8 cellular contexts compared by ENCODE assay signal in genomic region chr19:796692-797527, GRCh38. TPM values are rescaled to one million over a fixed set of nuclear protein-coding genes. Genes with fewer than 3 reads are reported as not detected.
DNase-seq lines count a peak whose midpoint lies in the region; ATAC-seq, FAIRE-seq and TF ChIP-seq lines count a peak whose summit lies in the region.

TSS of gene PTBP1 (plus strand) at chr19:797452. CDS start at chr19:797498, 46 bp downstream.

- H3K27me3 ChIP-seq in AG04450 (ENCODE audit: control insufficient read depth, insufficient read depth, low read length) (no peaks in the 10 kb centered on the region), small intestine (ENCODE audit: control insufficient read depth in 2 of 2, insufficient read depth in 2 of 2, low read length in 2 of 2) (no peaks in the 10 kb centered on the region)

- peaks cover 38% of the 10 kb centered on the region for H3K4me1 Mint-ChIP-seq in WTC11

- 0 to 1% (median 0%) methylated on average over 44 to 83 of the region's 83 CpGs for WGBS in small intestine, 3 donors

- TF ChIP-seq CTCF in AG04450 (IDR thresholded peaks at IDR 0.05; ENCODE audit: low read depth, low read length) (no peak), WTC11 (IDR thresholded peaks at IDR 0.05) (no peak), cardiac fibroblast (IDR thresholded peaks at IDR 0.05; ENCODE audit: low read depth, low read length) (no peak)

- H3K9me3 Mint-ChIP-seq in WTC11 = no peaks in the 10 kb centered on the region

- H3K27ac ChIP-seq in AG04450 (ENCODE audit: low read depth, low read length) (peak within 1 kb of the TSS; percentile 70), small intestine (ENCODE audit: low read depth in 1 of 2, low read length in 1 of 2) (peak within 1 kb of the TSS; percentile 91 to 95)

- H3K36me3 ChIP-seq in small intestine (ENCODE audit: control insufficient read depth in 2 of 2, insufficient read depth in 2 of 2, low read length in 2 of 2) = peaks cover 0 to 2% of the 10 kb centered on the region in 2 donors

- no peaks in the 10 kb centered on the region for H3K27me3 Mint-ChIP-seq in WTC11 (ENCODE audit: low read depth)

- H3K4me3 Mint-ChIP-seq in WTC11 = peak within 1 kb of the TSS; percentile 87

- H3K36me3 Mint-ChIP-seq in WTC11 = peaks cover 23% of the 10 kb centered on the region

- H3K4me3 ChIP-seq in AG04450 (ENCODE audit: low read depth, low read length) (peak within 1 kb of the TSS; percentile 90), cardiac fibroblast (replicated peaks in 1 of 2; ENCODE audit: low read depth in 2 of 2, low read length in 2 of 2) (peak within 1 kb of the TSS; percentile 85 to 94), small intestine (ENCODE audit: low read depth in 1 of 2, low read length in 2 of 2) (peak within 1 kb of the TSS; percentile 92 to 98)

- POLR2A ChIA-PET in AG04450 (lab: Yijun Ruan, JAX) = interaction anchor here (0.6 to 2.3 kb wide), 6 partner anchors 13 to 187 kb away, joined by 3 to 11 read pairs (median 4); partner anchors contain the start of gene WDR18
- POLR2A ChIA-PET in WTC11 (lab: Charles Lee) = interaction anchor here (1.4 kb wide), 1 partner anchor 13 kb away, joined by 5 read pairs; no protein-coding TSS in a partner anchor

- H3K9me3 ChIP-seq in AG04450 (ENCODE audit: control insufficient read depth, insufficient read depth, low read length) = no peaks in the 10 kb centered on the region; the same call in 1 of the 2 replicates
- H3K9me3 ChIP-seq in small intestine (ENCODE audit: control insufficient read depth, low read depth) = no peaks in the 10 kb centered on the region

- DNase-seq in AG04450 (ENCODE audit: low read depth, low spot score) (peak; percentile 100), NCI-H226 (peak; percentile 99), WTC11 (ENCODE audit: low spot score) (peak; percentile 100), cardiac fibroblast (ENCODE audit: low read depth in 2 of 2) (peak; percentile 100), iPS-NIHi11 (ENCODE audit: low spot score) (peak; percentile 95), small intestine (peak; percentile 100)

- FAIRE-seq in small intestine (lab: Jason Lieb, UNC) = peak; percentile 70

- CTCF ChIA-PET in AG04450 (lab: Charles Lee) (no interaction called here), WTC11 (lab: Charles Lee) (interaction anchor here (1.0 to 1.1 kb wide), 2 partner anchors 26 to 55 kb away, joined by 3 read pairs; no protein-coding TSS in a partner anchor)

- H3K4me1 ChIP-seq in small intestine (ENCODE audit: control insufficient read depth in 2 of 2, insufficient read depth in 1 of 2, low read depth in 1 of 2, low read length in 1 of 2) = peaks cover 8 to 10% of the 10 kb centered on the region in 2 donors

- ATAC-seq in GM18909 (IDR thresholded peaks at IDR 0.05; ENCODE audit: poor library complexity, unreplicated experiment) = peak; percentile 81
- ATAC-seq in HG03175 (IDR thresholded peaks at IDR 0.05; ENCODE audit: unreplicated experiment) = peak; percentile 82
- ATAC-seq in WTC11 = peak; percentile 83

- H3K27ac Mint-ChIP-seq in WTC11 = peak within 1 kb of the TSS; percentile 95

TF ChIP-seq in WTC11, 78 proteins besides CTCF, POLR2A, EP300 and RAD21 (continues in another document):
- TF ChIP-seq CBFB (CRISPR knock-in tag; IDR thresholded peaks at IDR 0.05; ENCODE audit: low read depth) (no peak), ATF3 (CRISPR knock-in tag; conservative IDR thresholded peaks at IDR 0.05) (no peak), GRHL2 (CRISPR knock-in tag; IDR thresholded peaks at IDR 0.05; ENCODE audit: insufficient replicate concordance, severe bottlenecking) (no peak), MLX (CRISPR knock-in tag; IDR thresholded peaks at IDR 0.05) (no peak), ZSCAN18 (CRISPR knock-in tag; IDR thresholded peaks at IDR 0.05) (no peak), JAZF1 (CRISPR knock-in tag; IDR thresholded peaks at IDR 0.05) (no peak), ZNF317 (CRISPR knock-in tag; IDR thresholded peaks at IDR 0.05; ENCODE audit: borderline replicate concordance, low read depth) (no peak), JUN (CRISPR knock-in tag; IDR thresholded peaks at IDR 0.05) (no peak), AFF4 (CRISPR knock-in tag; IDR thresholded peaks at IDR 0.05; ENCODE audit: borderline replicate concordance) (no peak), ZNF121 (CRISPR knock-in tag; IDR thresholded peaks at IDR 0.05) (no peak), SP1 (CRISPR knock-in tag; conservative IDR thresholded peaks at IDR 0.05) (peak; percentile 95), NR1H2 (CRISPR knock-in tag; IDR thresholded peaks at IDR 0.05) (no peak)
- TF ChIP-seq, protein P1, sequence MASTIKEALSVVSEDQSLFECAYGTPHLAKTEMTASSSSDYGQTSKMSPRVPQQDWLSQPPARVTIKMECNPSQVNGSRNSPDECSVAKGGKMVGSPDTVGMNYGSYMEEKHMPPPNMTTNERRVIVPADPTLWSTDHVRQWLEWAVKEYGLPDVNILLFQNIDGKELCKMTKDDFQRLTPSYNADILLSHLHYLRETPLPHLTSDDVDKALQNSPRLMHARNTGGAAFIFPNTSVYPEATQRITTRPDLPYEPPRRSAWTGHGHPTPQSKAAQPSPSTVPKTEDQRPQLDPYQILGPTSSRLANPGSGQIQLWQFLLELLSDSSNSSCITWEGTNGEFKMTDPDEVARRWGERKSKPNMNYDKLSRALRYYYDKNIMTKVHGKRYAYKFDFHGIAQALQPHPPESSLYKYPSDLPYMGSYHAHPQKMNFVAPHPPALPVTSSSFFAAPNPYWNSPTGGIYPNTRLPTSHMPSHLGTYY (CRISPR knock-in tag; IDR thresholded peaks at IDR 0.05) = no peak

RNA-seq across cellular contexts. Expression of gene PTBP1, which starts in this region (rescaled TPM):
- polyA plus RNA-seq in AG04450 (2011; rRNA removed) = 141 and 216 TPM in 2 replicates
- 159 and 225 TPM in 2 replicates for polyA minus RNA-seq in AG04450 (2011; rRNA and poly(A)+ RNA removed)
- 663 to 692 TPM (median 680 TPM) in 3 replicates for total RNA-seq in WTC11 (2021)
- polyA plus RNA-seq in small intestine = 100 to 1,000 TPM; 109 to 149 (median 131) TPM

Comparison
In these comparisons a context has a peak if more than half of its experiments do, and no peak if none do; other contexts are left out.
1. Peak in every context shown above with its lines: DNase-seq, ATAC-seq, H3K4me3 ChIP-seq and H3K27ac ChIP-seq.